Comparison of ENCODE assay signal across 9 cellular contexts in the genomic region with DNA sequence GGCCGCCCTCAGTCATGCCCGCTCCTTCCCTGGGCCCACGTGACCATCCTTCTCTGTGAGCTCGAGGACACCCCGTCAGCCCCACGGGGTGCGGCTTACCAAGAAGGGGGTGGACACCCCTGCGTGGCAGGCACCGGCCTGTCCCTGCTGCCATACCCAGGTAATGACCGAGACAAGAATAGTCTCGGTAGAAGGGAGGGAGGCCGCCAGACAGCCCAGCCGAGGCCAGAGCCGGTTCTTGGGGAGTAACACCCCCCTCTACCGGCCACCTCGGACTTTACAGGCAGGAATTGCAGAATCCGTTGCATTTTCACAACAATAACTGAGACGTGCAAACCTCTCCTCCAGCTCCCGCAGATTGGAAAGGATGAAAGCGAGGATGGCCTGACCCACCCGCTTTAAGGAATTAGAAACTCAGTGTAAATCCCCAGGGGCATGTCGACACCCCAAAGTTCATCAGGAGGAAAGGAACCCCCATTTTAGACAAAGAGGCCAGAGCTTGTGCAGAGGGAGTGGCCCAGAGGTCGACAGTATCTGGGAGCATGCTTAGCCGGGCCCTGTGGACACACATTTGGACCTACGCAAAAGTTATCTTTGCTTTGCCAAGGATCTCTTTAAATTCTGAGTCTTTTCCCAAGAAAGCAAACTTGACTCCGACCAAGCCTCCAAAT.
DNase-seq lines count a peak whose midpoint lies in the region; ATAC-seq, FAIRE-seq and TF ChIP-seq lines count a peak whose summit lies in the region.
"Had no signal": no experiment of that assay in that cellular context is flagged by ENCODE, and none has a peak within 500 bp of the region (broad histone marks: within the 10 kb centered on the region; RNA-seq: fewer than 3 reads in every experiment).

No MANE protein-coding gene starts in this region.

- no peaks in the 10 kb centered on the region for H3K9me3 Mint-ChIP-seq in MCF 10A (ENCODE audit: unreplicated experiment)
- H3K9me3 Mint-ChIP-seq: IgD-negative memory B cell had no signal

- peaks cover 4% of the 10 kb centered on the region for H3K27me3 Mint-ChIP-seq in MCF 10A (ENCODE audit: insufficient read depth, unreplicated experiment)

- DNase-seq in D721Med (ENCODE audit: insufficient read length, low spot score) (no peak), HL-60 (ENCODE audit: low read depth in 1 of 2, low spot score in 1 of 2) (peak in 1 of 2 experiments; percentile 67), SW480 (ENCODE audit: low spot score) (peak; percentile 47), MCF 10A (ENCODE audit: unreplicated experiment) (peak; percentile 32), kidney tubule cell (ENCODE audit: low spot score) (peak; percentile 61), NCI-H1092 treated with DMSO at 0.1 percent for 48 hours (lab: John Stamatoyannopoulos, UW) (no peak)
- peak; percentile 13 to 53 (median 14) for DNase-seq in stimulated activated CD4-positive, alpha-beta T cell treated with anti-CD3 and anti-CD28 coated beads, TNF-alpha, amount 100 ng/mL, for 24 hours (ENCODE audit: low read depth in 3 of 3)

- no peak overlapping the region for H3K4me3 Mint-ChIP-seq in MCF 10A (ENCODE audit: unreplicated experiment)
- H3K4me3 Mint-ChIP-seq: IgD-negative memory B cell had no signal

- TF ChIP-seq CTCF in D721Med (IDR thresholded peaks at IDR 0.05; ENCODE audit: insufficient read depth, missing control alignments) = peak; percentile 62
- TF ChIP-seq CTCF in HL-60 (IDR thresholded peaks at IDR 0.05; ENCODE audit: insufficient read depth, low read length) = peak; percentile 62
- TF ChIP-seq CTCF in MCF 10A (IDR thresholded peaks at IDR 0.05; ENCODE audit: unreplicated experiment) = peak; percentile 69

- H3K36me3 Mint-ChIP-seq in MCF 10A (ENCODE audit: insufficient read depth, unreplicated experiment) = no peaks in the 10 kb centered on the region
- H3K36me3 Mint-ChIP-seq: IgD-negative memory B cell had no signal

- CTCF ChIA-PET in MCF 10A (lab: Yijun Ruan, JAX) = interaction anchor here (0.6 to 1.9 kb wide), 24 partner anchors 72 to 1255 kb away, joined by 3 to 11 read pairs (median 3); no protein-coding TSS in a partner anchor

- no peak overlapping the region for H3K4me3 ChIP-seq in HL-60 (replicated peaks; ENCODE audit: insufficient read depth, low read length)

- FAIRE-seq in D721Med (lab: Jason Lieb, UNC) = no peak

- no peak for ATAC-seq in HG02763 (IDR thresholded peaks at IDR 0.05; ENCODE audit: unreplicated experiment)

- peaks cover 3% of the 10 kb centered on the region for H3K27me3 ChIP-seq in HL-60 (ENCODE audit: insufficient read depth, poor library complexity, severe bottlenecking)

- BruUV-seq in MCF 10A (replicated peaks; lab: Mats Ljungman, UMichigan) = no TSS peak

- no peak overlapping the region for H3K27ac Mint-ChIP-seq in MCF 10A (ENCODE audit: low read depth, unreplicated experiment)
- H3K27ac Mint-ChIP-seq: IgD-negative memory B cell had no signal

- no peak overlapping the region for H3K27ac ChIP-seq in HL-60 (replicated peaks)

- intact Hi-C loops in MCF 10A (cut with micrococcal nuclease) = loop anchor here (5.0 to 10.0 kb wide), 2 partner anchors 153 to 361 kb away; no protein-coding TSS in a partner anchor

- no peaks in the 10 kb centered on the region for H3K4me1 Mint-ChIP-seq in MCF 10A (ENCODE audit: insufficient read depth, unreplicated experiment)

- POLR2A ChIA-PET in MCF 10A (lab: Yijun Ruan, JAX) = no interaction called here

Comparison
In these comparisons a context has a peak if more than half of its experiments do, and no peak if none do; other contexts are left out.
1. DNase-seq: peak in SW480 (single experiment), MCF 10A (single experiment), kidney tubule cell (single experiment) and stimulated activated CD4-positive, alpha-beta T cell treated with anti-CD3 and anti-CD28 coated beads, TNF-alpha, amount 100 ng/mL, for 24 hours (3 of 3); none in D721Med (single experiment) and NCI-H1092 treated with DMSO at 0.1 percent for 48 hours (single experiment).
2. Peak in every context shown above with its lines, with median percentiles within 50 percentile points of each other: CTCF ChIP-seq.